In genomic region chr7:75638607-75639070, GRCh38 we compare ENCODE assay signal across 1 cellular context.
TF ChIP-seq lines count a peak whose summit lies in the region.

No MANE protein-coding gene starts in this region.

TF ChIP-seq in HepG2, 621 proteins besides CTCF, POLR2A, EP300 and RAD21 (continued from another document):
- no peak for TF ChIP-seq ZHX1 (CRISPR knock-in tag; IDR thresholded peaks at IDR 0.05; ENCODE audit: low read depth)
